23 cellular contexts compared by ENCODE assay signal in genomic region chr9:122387526-122387925, GRCh38. TPM values are rescaled to one million over a fixed set of nuclear protein-coding genes. Genes with fewer than 3 reads are reported as not detected.
A peak's percentile ranks its signal among the peaks of the same experiment; 100 is the strongest.
DNase-seq lines count a peak whose midpoint lies in the region; ATAC-seq, FAIRE-seq and TF ChIP-seq lines count a peak whose summit lies in the region.
"Had no signal": no experiment of that assay in that cellular context is flagged by ENCODE, and none has a peak within 500 bp of the region (broad histone marks: within the 10 kb centered on the region; RNA-seq: fewer than 3 reads in every experiment).

No MANE protein-coding gene starts in this region.

- H3K4me3 ChIP-seq in coronary artery (no peak overlapping the region), mesendoderm (ENCODE audit: low read length) (no peak overlapping the region)
- H3K4me3 ChIP-seq: GM12878, GM23248 had no signal

- ATAC-seq in activated CD4-positive, CD25-positive, alpha-beta regulatory T cell treated with anti-CD3 and anti-CD28 coated beads, Interleukin-2, amount 50 U/mL, for 24 hours = no peak
- ATAC-seq: GM12878 had no signal

- TF ChIP-seq CTCF in coronary artery (IDR thresholded peaks at IDR 0.05) = no peak

- no peak overlapping the region for H3K9ac ChIP-seq in mesendoderm (ENCODE audit: low read length)
- H3K9ac ChIP-seq: GM23248 had no signal

- no peak overlapping the region for H2BK120ac ChIP-seq in mesendoderm (ENCODE audit: low read depth, low read length)

- no peak overlapping the region for H3K4ac ChIP-seq in mesendoderm (ENCODE audit: low read depth, low read length)

- no peak overlapping the region for H2AK5ac ChIP-seq in mesendoderm (ENCODE audit: low read length)

- no peak overlapping the region for H3K4me2 ChIP-seq in mesendoderm (ENCODE audit: low read length)

- H3K79me1 ChIP-seq in mesendoderm (ENCODE audit: low read length) = no peaks in the 10 kb centered on the region

- FAIRE-seq in GM19239 (lab: Jason Lieb, UNC) = no peak
- FAIRE-seq: A204.1, GM12878, H54 had no signal

- H3K56ac ChIP-seq in mesendoderm (ENCODE audit: low read length) = no peak overlapping the region

- no peaks in the 10 kb centered on the region for H3K27me3 ChIP-seq in mesendoderm (ENCODE audit: insufficient read depth, low read length, poor library complexity)
- H3K27me3 ChIP-seq: BE2C had no signal

- H4K8ac ChIP-seq in mesendoderm (ENCODE audit: low read depth, low read length) = no peak overlapping the region

- no peaks in the 10 kb centered on the region for H3K79me2 ChIP-seq in mesendoderm (ENCODE audit: control insufficient read depth, insufficient read depth, low read length)

- H2BK5ac ChIP-seq in mesendoderm (ENCODE audit: low read length) = no peak overlapping the region

- H3K23ac ChIP-seq in mesendoderm (ENCODE audit: low read length) = no peak overlapping the region

- no peaks in the 10 kb centered on the region for H3K4me1 ChIP-seq in mesendoderm (ENCODE audit: control insufficient read depth, low read depth, low read length)
- H3K4me1 ChIP-seq: BE2C had no signal

- no CpG with 5 or more reads among the region's 3 CpGs for WGBS in mesendoderm (ENCODE audit: extremely low coverage, insufficient coverage, low lambda C conversion rate)

- no peaks in the 10 kb centered on the region for H3K36me3 ChIP-seq in mesendoderm (ENCODE audit: control insufficient read depth, insufficient read depth, low read length)
- H3K36me3 ChIP-seq: BE2C had no signal

- peak; percentile 40 for DNase-seq in M059J (ENCODE audit: low read depth)
- DNase-seq in coronary artery (ENCODE audit: low spot score) = peak; percentile 35
- DNase-seq in mesendoderm = peak; percentile 32
- peak; percentile 41 for DNase-seq in posterior vena cava (ENCODE audit: low spot score)
- DNase-seq in germinal center (ENCODE audit: low spot score) = no peak
- DNase-seq in GM19239 (ENCODE audit: insufficient read length, low spot score) = no peak
- DNase-seq: ACHN; BE2C; C1 segment of cervical spinal cord; CD4-positive, CD25-positive, alpha-beta regulatory T cell; CD8-positive, alpha-beta memory T cell; COR-L47; DMS 273 treated with DMSO at 0.1 percent for 48 hours; DMS53; DND-41; EL; GM23248; HCEC 1CT had no signal

- intact Hi-C loops in posterior vena cava (cut with DNase I) = no loop called here

- no peak overlapping the region for H3K18ac ChIP-seq in mesendoderm (ENCODE audit: low read length)

- no peak overlapping the region for H4K5ac ChIP-seq in mesendoderm (ENCODE audit: low read length)

- H3K27ac ChIP-seq in coronary artery (no peak overlapping the region), mesendoderm (ENCODE audit: low read depth, low read length) (no peak overlapping the region)
- H3K27ac ChIP-seq: GM23248 had no signal

- no peak overlapping the region for H2BK15ac ChIP-seq in mesendoderm (replicated peaks; ENCODE audit: low read depth)

RNA-seq across cellular contexts. Expression of gene PTGS1, which starts 16.7 kb away (rescaled TPM):
- 4.8 and 6.7 TPM in 2 replicates for total RNA-seq in M059J (2014; rRNA removed; shearing (Covaris generic))
- 0.07 TPM for polyA plus RNA-seq in mesendoderm (2013, experiment 1 of 2)
- 0.10 TPM for polyA plus RNA-seq in mesendoderm (2013, experiment 2 of 2)
- total RNA-seq in posterior vena cava = 10 to 100 TPM; 20.8 to 30.2 TPM
- total RNA-seq: G401 had no signal
- polyA plus RNA-seq: CD8-positive, alpha-beta memory T cell had no signal

Comparison
In these comparisons a context has a peak if more than half of its experiments do, and no peak if none do; other contexts are left out.
1. DNase-seq: peak in M059J (single experiment), coronary artery (single experiment), mesendoderm (single experiment) and posterior vena cava (single experiment); none in germinal center (single experiment) and GM19239 (single experiment).